Comparison of ENCODE assay signal across 9 cellular contexts in the genomic region with DNA sequence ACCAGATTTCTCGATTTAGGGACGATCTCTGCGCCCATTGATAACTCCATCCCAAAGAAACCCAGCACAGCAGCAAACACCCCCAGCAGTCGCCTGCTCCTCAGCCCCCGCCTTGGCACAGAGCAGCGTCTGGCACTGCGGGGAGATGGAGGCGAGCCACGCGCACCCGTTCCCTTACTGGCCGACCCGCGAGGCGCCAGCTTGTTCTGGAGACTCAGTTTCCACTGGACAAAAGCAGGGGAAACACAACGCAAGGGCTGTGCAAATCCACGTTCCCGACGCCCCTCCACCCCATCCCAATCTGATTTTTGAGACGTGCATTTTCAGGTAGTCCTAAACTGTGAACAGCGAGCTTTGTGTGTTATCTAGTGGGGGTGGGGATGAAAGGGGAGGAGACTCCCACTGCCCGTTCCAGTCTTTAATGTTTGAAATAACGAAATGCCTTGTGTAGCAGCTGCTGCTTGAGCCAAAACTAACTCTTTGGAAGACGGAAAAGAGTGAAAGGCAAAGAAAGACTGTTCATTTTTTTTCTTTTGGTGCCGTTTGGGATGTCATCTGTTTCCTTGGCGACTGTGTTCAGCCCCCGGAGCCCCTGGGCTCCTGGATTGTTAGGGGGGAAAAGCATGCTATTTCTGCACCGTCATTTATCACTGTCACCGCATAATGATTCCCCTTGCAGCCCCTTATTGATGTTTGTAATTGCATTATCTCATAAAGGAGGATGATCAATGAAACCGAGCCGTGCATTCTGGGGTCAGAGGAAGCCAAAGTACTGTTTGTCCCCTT.
DNase-seq lines count a peak whose midpoint lies in the region; ATAC-seq, FAIRE-seq and TF ChIP-seq lines count a peak whose summit lies in the region.
"Had no signal": no experiment of that assay in that cellular context is flagged by ENCODE, and none has a peak within 500 bp of the region (broad histone marks: within the 10 kb centered on the region; RNA-seq: fewer than 3 reads in every experiment).

No MANE protein-coding gene starts in this region.

- H3K79me2 ChIP-seq in astrocyte (ENCODE audit: insufficient read depth, low read length) (no peaks in the 10 kb centered on the region), smooth muscle cell (ENCODE audit: low read depth) (no peaks in the 10 kb centered on the region)

- H3K9me3 ChIP-seq in astrocyte (ENCODE audit: insufficient read depth, low read depth, low read length) (no peaks in the 10 kb centered on the region), iPS-18a (ENCODE audit: control insufficient read depth, low read depth, low read length) (no peaks in the 10 kb centered on the region), smooth muscle cell (replicated peaks; ENCODE audit: low read depth) (no peaks in the 10 kb centered on the region)

- POLR2A ChIA-PET in T-cell (lab: Charles Lee): no interaction called here

- H2AFZ ChIP-seq in astrocyte (ENCODE audit: low read depth, low read length) (no peak overlapping the region), smooth muscle cell (ENCODE audit: low read depth) (no peak overlapping the region)

- 3% methylated on average over 31 of the region's 31 CpGs for WGBS in smooth muscle cell (ENCODE audit: low lambda C conversion rate)

- H3K4me2 ChIP-seq in astrocyte (ENCODE audit: low read length): peak overlapping the region; percentile 96
- peak overlapping the region; percentile 96 for H3K4me2 ChIP-seq in smooth muscle cell

- H3K9ac ChIP-seq in astrocyte (ENCODE audit: low read length) (peak overlapping the region; percentile 74), iPS-18a (ENCODE audit: low read length) (peak overlapping the region; percentile 25), smooth muscle cell (ENCODE audit: low read depth) (no peak overlapping the region)

- peaks cover 46% of the 10 kb centered on the region for H3K27me3 Mint-ChIP-seq in astrocyte (ENCODE audit: low read depth, unreplicated experiment)
- peaks cover 46 to 55% of the 10 kb centered on the region in 2 donors for H3K27me3 Mint-ChIP-seq in T-cell

- H3K4me1 Mint-ChIP-seq in astrocyte (ENCODE audit: low read depth, unreplicated experiment) (peaks cover 6% of the 10 kb centered on the region), T-cell (peaks cover 7 to 11% (median 9%) of the 10 kb centered on the region in 3 donors)

- H4K20me1 ChIP-seq in astrocyte (ENCODE audit: insufficient read depth, low read length) (no peaks in the 10 kb centered on the region), smooth muscle cell (ENCODE audit: low read depth) (no peaks in the 10 kb centered on the region)

- H3F3A ChIP-seq in smooth muscle cell (ENCODE audit: low read depth): peaks cover 7% of the 10 kb centered on the region

- H3K36me3 Mint-ChIP-seq in astrocyte (ENCODE audit: low read depth, unreplicated experiment) (no peaks in the 10 kb centered on the region), T-cell (no peaks in the 10 kb centered on the region)

- H3K27ac ChIP-seq in astrocyte (ENCODE audit: low read depth, low read length) (no peak overlapping the region), iPS-18a (ENCODE audit: low read length) (no peak overlapping the region), smooth muscle cell (ENCODE audit: low read depth) (no peak overlapping the region)

- H3K27me3 ChIP-seq in H7 (ENCODE audit: control insufficient read depth, insufficient read depth, low read length) (peaks cover 79% of the 10 kb centered on the region), astrocyte (ENCODE audit: insufficient read depth, low read length) (peaks cover 64% of the 10 kb centered on the region), iPS-18a (ENCODE audit: control insufficient read depth, insufficient read depth, low read length) (peaks cover 80% of the 10 kb centered on the region), smooth muscle cell (ENCODE audit: low read depth) (peaks cover 65% of the 10 kb centered on the region)

- H3K4me3 ChIP-seq in H7 (ENCODE audit: insufficient read depth, low read depth, low read length) (peak overlapping the region; percentile 28; the same call in 1 of the 2 replicates), astrocyte (ENCODE audit: insufficient read depth, low read depth, low read length) (peak overlapping the region; percentile 22), iPS-18a (ENCODE audit: low read length) (peak overlapping the region; percentile 72), smooth muscle cell (peak overlapping the region; percentile 85)

- H3K9me3 Mint-ChIP-seq in astrocyte (ENCODE audit: unreplicated experiment) (no peaks in the 10 kb centered on the region), T-cell (no peaks in the 10 kb centered on the region)

- H3K4me3 Mint-ChIP-seq in astrocyte (ENCODE audit: unreplicated experiment): no peak overlapping the region
- no peak overlapping the region for H3K4me3 Mint-ChIP-seq in T-cell

- CTCF ChIA-PET in T-cell (lab: Charles Lee): no interaction called here

- H3K27ac Mint-ChIP-seq in astrocyte (ENCODE audit: unreplicated experiment): no peak overlapping the region
- H3K27ac Mint-ChIP-seq in T-cell: peak overlapping the region in 1 of 2 donors; percentile 8

- DNase-seq in H7 (peak; percentile 43), astrocyte (ENCODE audit: low read depth) (no peak), smooth muscle cell (lab: John Stamatoyannopoulos, UW; ENCODE audit: unreplicated experiment) (no peak), 8988T (no peak), T-cell (no peak)

- peaks cover 25% of the 10 kb centered on the region for H3K4me1 ChIP-seq in astrocyte (ENCODE audit: insufficient read depth, low read length)
- peaks cover 43% of the 10 kb centered on the region for H3K4me1 ChIP-seq in iPS-18a (ENCODE audit: control insufficient read depth, low read depth, low read length)
- H3K4me1 ChIP-seq in smooth muscle cell (ENCODE audit: low read depth): peaks cover 62% of the 10 kb centered on the region

- FAIRE-seq in astrocyte (lab: Jason Lieb, UNC): no peak
- FAIRE-seq: urothelium cell line had no signal

- TF ChIP-seq CTCF in astrocyte (IDR thresholded peaks at IDR 0.05; ENCODE audit: insufficient read depth, low read depth, low read length) (no peak), smooth muscle cell (IDR thresholded peaks at IDR 0.05; ENCODE audit: borderline replicate concordance, insufficient read depth, poor library complexity, severe bottlenecking) (no peak)

- ATAC-seq in GM18867 (IDR thresholded peaks at IDR 0.05; ENCODE audit: unreplicated experiment) (no peak), T-cell (replicated peaks in 1 of 4) (no peak), GM19351 (IDR thresholded peaks at IDR 0.05; ENCODE audit: unreplicated experiment) (no peak)

- H3K36me3 ChIP-seq in H7 (replicated peaks; ENCODE audit: control insufficient read depth, insufficient read depth, low read length) (no peaks in the 10 kb centered on the region), astrocyte (ENCODE audit: insufficient read depth, low read length) (no peaks in the 10 kb centered on the region), iPS-18a (ENCODE audit: control insufficient read depth, low read depth, low read length) (no peaks in the 10 kb centered on the region), smooth muscle cell (ENCODE audit: low read depth) (no peaks in the 10 kb centered on the region)

Comparison
In these comparisons a context has a peak if more than half of its experiments do, and no peak if none do; other contexts are left out.
1. H3K4me3 ChIP-seq: peak in every context shown above with its lines; median percentile 85 in smooth muscle cell; 72 in iPS-18a; 28 in H7; 22 in astrocyte.